Comparison of ENCODE assay signal across 10 cellular contexts in the genomic region with DNA sequence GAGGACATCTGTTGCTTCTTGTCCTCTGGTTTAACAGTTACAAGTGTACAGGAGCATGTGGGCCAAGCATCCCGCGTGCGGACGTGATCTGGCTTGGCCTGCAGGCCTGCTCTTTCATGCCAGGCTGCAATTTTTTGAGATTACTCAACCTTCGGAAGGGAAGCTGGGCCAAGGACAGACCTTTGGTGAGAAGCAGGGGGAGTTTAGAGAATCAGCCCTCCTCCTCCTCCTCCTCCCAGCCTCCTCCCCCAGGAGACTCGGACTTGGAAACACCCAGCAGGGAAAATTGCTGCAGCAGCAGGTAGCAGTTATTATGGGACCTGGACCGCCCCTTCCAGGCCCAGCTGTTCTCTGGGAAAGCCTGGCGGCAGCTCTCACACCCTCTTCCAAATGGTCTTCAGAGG. TPM values are rescaled to one million over a fixed set of nuclear protein-coding genes. Genes with fewer than 3 reads are reported as not detected.
A peak's percentile ranks its signal among the peaks of the same experiment; 100 is the strongest.
DNase-seq lines count a peak whose midpoint lies in the region; ATAC-seq, FAIRE-seq and TF ChIP-seq lines count a peak whose summit lies in the region.
"Had no signal": no experiment of that assay in that cellular context is flagged by ENCODE, and none has a peak within 500 bp of the region (broad histone marks: within the 10 kb centered on the region; RNA-seq: fewer than 3 reads in every experiment).

No MANE protein-coding gene starts in this region.

- H3K9ac ChIP-seq in astrocyte (ENCODE audit: low read length): peak overlapping the region; percentile 3

- no peaks in the 10 kb centered on the region for H3K79me2 ChIP-seq in astrocyte (ENCODE audit: insufficient read depth, low read length)

- ATAC-seq in GM18505 (IDR thresholded peaks at IDR 0.05; ENCODE audit: unreplicated experiment): no peak

- no peaks in the 10 kb centered on the region for H3K36me3 ChIP-seq in astrocyte (ENCODE audit: insufficient read depth, low read length)
- H3K36me3 ChIP-seq in uterus: no peaks in the 10 kb centered on the region
- H3K36me3 ChIP-seq: breast epithelium had no signal

- H3K9me3 Mint-ChIP-seq in astrocyte (ENCODE audit: unreplicated experiment): peaks cover 2% of the 10 kb centered on the region
- H3K9me3 Mint-ChIP-seq: CD4-positive, CD25-positive, alpha-beta regulatory T cell had no signal

- H3K4me1 Mint-ChIP-seq in astrocyte (ENCODE audit: low read depth, unreplicated experiment): peaks cover 26% of the 10 kb centered on the region

- H3K4me2 ChIP-seq in astrocyte (ENCODE audit: low read length): peak overlapping the region; percentile 59

- no peak for FAIRE-seq in astrocyte (lab: Jason Lieb, UNC)

- H3K27ac ChIP-seq in astrocyte (ENCODE audit: low read depth, low read length) (peak overlapping the region; percentile 17), uterus (peak overlapping the region; percentile 65 to 74)

- intact Hi-C loops in uterus (cut with DNase I; ENCODE audit: low total_unique reads): no loop called here

- TF ChIP-seq CTCF in astrocyte (IDR thresholded peaks at IDR 0.05; ENCODE audit: insufficient read depth, low read depth, low read length): no peak
- TF ChIP-seq CTCF in uterus (IDR thresholded peaks at IDR 0.05): peak in 1 of 4 experiments; percentile 7

- peak overlapping the region; percentile 67 for H3K27ac Mint-ChIP-seq in astrocyte (ENCODE audit: unreplicated experiment)

- H3K36me3 Mint-ChIP-seq in astrocyte (ENCODE audit: low read depth, unreplicated experiment): no peaks in the 10 kb centered on the region
- H3K36me3 Mint-ChIP-seq: CD4-positive, CD25-positive, alpha-beta regulatory T cell had no signal

- H3K9me3 ChIP-seq in astrocyte (ENCODE audit: insufficient read depth, low read depth, low read length) (peaks cover 2% of the 10 kb centered on the region), uterus (no peaks in the 10 kb centered on the region)
- H3K9me3 ChIP-seq: breast epithelium had no signal

- TF ChIP-seq POLR2A in uterus (IDR thresholded peaks at IDR 0.05) (no peak), GM18505 (IDR thresholded peaks at IDR 0.05; ENCODE audit: borderline replicate concordance, extremely low read depth, insufficient read depth, insufficient read length) (no peak)

- peak overlapping the region; percentile 81 for H2AFZ ChIP-seq in astrocyte (ENCODE audit: low read depth, low read length)

- peak overlapping the region; percentile 3 for H3K4me3 Mint-ChIP-seq in astrocyte (ENCODE audit: unreplicated experiment)
- H3K4me3 Mint-ChIP-seq: CD4-positive, CD25-positive, alpha-beta regulatory T cell had no signal

- no peak overlapping the region for H3K4me3 ChIP-seq in astrocyte (ENCODE audit: insufficient read depth, low read depth, low read length)
- H3K4me3 ChIP-seq in uterus: no peak overlapping the region
- H3K4me3 ChIP-seq: breast epithelium had no signal

- peaks cover 4% of the 10 kb centered on the region for H3K27me3 Mint-ChIP-seq in astrocyte (ENCODE audit: low read depth, unreplicated experiment)

- H4K20me1 ChIP-seq in astrocyte (ENCODE audit: insufficient read depth, low read length): no peaks in the 10 kb centered on the region

- H3K4me1 ChIP-seq in astrocyte (ENCODE audit: insufficient read depth, low read length) (peaks cover 30% of the 10 kb centered on the region), uterus (peaks cover 7 to 8% of the 10 kb centered on the region in 2 donors)

- DNase-seq in NCI-H510A treated with DMSO at 0.1 percent for 48 hours (lab: John Stamatoyannopoulos, UW): peak; percentile 60
- no peak for DNase-seq in NCI-H510A (lab: John Stamatoyannopoulos, UW)
- DNase-seq in astrocyte (ENCODE audit: low read depth): peak; percentile 84
- peak; percentile 55 for DNase-seq in left kidney (ENCODE audit: low read depth, low spot score)
- peak; percentile 88 to 91 for DNase-seq in uterus
- no peak for DNase-seq in SW 1271 (lab: John Stamatoyannopoulos, UW)
- no peak for DNase-seq in anterior cingulate cortex (lab: John Stamatoyannopoulos, UW)
- DNase-seq: CD4-positive, CD25-positive, alpha-beta regulatory T cell had no signal

- H3K27me3 ChIP-seq in astrocyte (ENCODE audit: insufficient read depth, low read length): no peaks in the 10 kb centered on the region
- H3K27me3 ChIP-seq in uterus: no peaks in the 10 kb centered on the region
- H3K27me3 ChIP-seq: breast epithelium had no signal

RNA-seq across cellular contexts. Expression of a gene that starts 5.1 kb away (rescaled TPM):
- total RNA-seq in astrocyte (46.3 and 49.0 TPM in 2 replicates), uterus (10 to 100 TPM; 38.2 to 70.7 (median 52.5) TPM)

RNA-seq across cellular contexts. Expression of a gene that starts 25.3 kb away (rescaled TPM):
- total RNA-seq in astrocyte (300 and 359 TPM in 2 replicates), uterus (10 to 100 TPM; 19.1 to 66.9 (median 29.4) TPM)

RNA-seq across cellular contexts. Expression of a gene that starts 56.6 kb away (rescaled TPM):
- 105 and 107 TPM in 2 replicates for total RNA-seq in astrocyte
- 10 to 100 TPM; 12.6 to 83.3 (median 44.2) TPM for total RNA-seq in uterus

Comparison
In these comparisons a context has a peak if more than half of its experiments do, and no peak if none do; other contexts are left out.
1. DNase-seq: peak in NCI-H510A treated with DMSO at 0.1 percent for 48 hours (single experiment), astrocyte (single experiment), left kidney (single experiment) and uterus (2 of 2); none in NCI-H510A (single experiment), SW 1271 (0 of 2) and anterior cingulate cortex (0 of 58).